In genomic region chr6:42392871-42393270, GRCh38 we compare ENCODE assay signal across 21 cellular contexts. TPM values are rescaled to one million over a fixed set of nuclear protein-coding genes. Genes with fewer than 3 reads are reported as not detected.
A peak's percentile ranks its signal among the peaks of the same experiment; 100 is the strongest.
DNase-seq lines count a peak whose midpoint lies in the region; ATAC-seq lines count a peak whose summit lies in the region.
"Had no signal": no experiment of that assay in that cellular context is flagged by ENCODE, and none has a peak within 500 bp of the region (broad histone marks: within the 10 kb centered on the region; RNA-seq: fewer than 3 reads in every experiment).

No MANE protein-coding gene starts in this region.

- H3K4me2 ChIP-seq in Karpas-422 (ENCODE audit: low read depth, low read length, poor library complexity, severe bottlenecking), result no peak overlapping the region

- peak; percentile 55 for DNase-seq in activated CD8-positive, alpha-beta memory T cell treated with anti-CD3 and anti-CD28 coated beads for 24 hours
- no peak for DNase-seq in activated CD8-positive, alpha-beta memory T cell treated with anti-CD3 and anti-CD28 coated beads, Interleukin-2, amount 50 U/mL, for 4 hours
- DNase-seq in Karpas-422 (no peak), cerebellum (ENCODE audit: low spot score) (no peak)
- DNase-seq in effector memory CD8-positive, alpha-beta T cell, result no peak
- DNase-seq in stimulated activated CD8-positive, alpha-beta memory T cell treated with anti-CD3 and anti-CD28 coated beads, Interleukin-4, amount 100 ng/mL, for 48 hours, result peak; percentile 21
- DNase-seq: activated CD4-positive, alpha-beta T cell treated with anti-CD3 and anti-CD28 coated beads, Interleukin-2, amount 50 U/mL, for 4 hours; DND-41; GOT3; hypothalamus; MG63; NCI-H146; NCI-H82; nucleus accumbens; stimulated activated naive CD4-positive, alpha-beta T cell had no signal

- H2AFZ ChIP-seq in Karpas-422 (ENCODE audit: low read length), result no peak overlapping the region

- peaks cover 100% of the 10 kb centered on the region for H3K79me2 ChIP-seq in Karpas-422 (ENCODE audit: low read length)

- peak overlapping the region; percentile 73 for H3K27ac ChIP-seq in Karpas-422 (ENCODE audit: low read length)
- H3K27ac ChIP-seq: coronary artery, SK-N-MC had no signal

- peaks cover 9% of the 10 kb centered on the region for H3K36me3 Mint-ChIP-seq in effector memory CD8-positive, alpha-beta T cell (ENCODE audit: insufficient read depth)
- H3K36me3 Mint-ChIP-seq: mesothelial cell of epicardium had no signal

- no peaks in the 10 kb centered on the region for H3K36me3 ChIP-seq in Karpas-422 (ENCODE audit: insufficient read depth, low read length)
- H3K36me3 ChIP-seq: MG63 had no signal

- no peaks in the 10 kb centered on the region for H3K9me2 ChIP-seq in Karpas-422 (replicated peaks; ENCODE audit: insufficient read depth, low read length)

- no peak overlapping the region for H3K4me3 ChIP-seq in Karpas-422 (ENCODE audit: low read length)
- H3K4me3 ChIP-seq: coronary artery, MG63, SK-N-MC had no signal

- H3K27me3 Mint-ChIP-seq in effector memory CD8-positive, alpha-beta T cell, result no peaks in the 10 kb centered on the region

- H3K27ac Mint-ChIP-seq in effector memory CD8-positive, alpha-beta T cell, result peak overlapping the region; percentile 39 to 95
- H3K27ac Mint-ChIP-seq: mesothelial cell of epicardium had no signal

- H4K20me1 ChIP-seq in Karpas-422 (ENCODE audit: insufficient read depth, low read depth, low read length), result no peaks in the 10 kb centered on the region; the same call in 1 of the 2 replicates

- no peak for ATAC-seq in effector memory CD8-positive, alpha-beta T cell (replicated peaks)
- no peak for ATAC-seq in GM21360 (IDR thresholded peaks at IDR 0.05; ENCODE audit: unreplicated experiment)
- no peak for ATAC-seq in GM18861 (IDR thresholded peaks at IDR 0.05; ENCODE audit: unreplicated experiment)

- H3K4me3 Mint-ChIP-seq in effector memory CD8-positive, alpha-beta T cell, result peak overlapping the region in 1 of 2 donors; percentile 23
- H3K4me3 Mint-ChIP-seq: CD14-positive monocyte, mesothelial cell of epicardium had no signal

- no peaks in the 10 kb centered on the region for H3K9me3 Mint-ChIP-seq in effector memory CD8-positive, alpha-beta T cell
- H3K9me3 Mint-ChIP-seq: CD14-positive monocyte, mesothelial cell of epicardium had no signal

- H3K4me1 Mint-ChIP-seq in effector memory CD8-positive, alpha-beta T cell (ENCODE audit: low read depth in 2 of 2), result peaks cover 77 to 91% of the 10 kb centered on the region in 2 donors
- H3K4me1 Mint-ChIP-seq: mesothelial cell of epicardium had no signal

- H3K4me1 ChIP-seq in Karpas-422 (ENCODE audit: low read length), result peaks cover 100% of the 10 kb centered on the region

- no peaks in the 10 kb centered on the region for H3K9me3 ChIP-seq in Karpas-422 (ENCODE audit: low read length)
- H3K9me3 ChIP-seq: MG63 had no signal

- H3K27me3 ChIP-seq in Karpas-422 (ENCODE audit: low read length), result no peaks in the 10 kb centered on the region
- H3K27me3 ChIP-seq: MG63 had no signal

- H3K9ac ChIP-seq in Karpas-422 (ENCODE audit: low read length), result no peak overlapping the region

RNA-seq across cellular contexts. Expression of gene TRERF1, which starts 58.9 kb away (rescaled TPM):
- 30.2 and 32.7 TPM in 2 replicates for total RNA-seq in Karpas-422 (2014; rRNA removed; shearing (Covaris generic); ENCODE audit: low replicate concordance)
- 6.4 TPM for total RNA-seq in cerebellum

Comparison
In these comparisons a context has a peak if more than half of its experiments do, and no peak if none do; other contexts are left out.
1. DNase-seq: peak in activated CD8-positive, alpha-beta memory T cell treated with anti-CD3 and anti-CD28 coated beads for 24 hours (single experiment) and stimulated activated CD8-positive, alpha-beta memory T cell treated with anti-CD3 and anti-CD28 coated beads, Interleukin-4, amount 100 ng/mL, for 48 hours (single experiment); none in activated CD8-positive, alpha-beta memory T cell treated with anti-CD3 and anti-CD28 coated beads, Interleukin-2, amount 50 U/mL, for 4 hours (single experiment), Karpas-422 (single experiment), effector memory CD8-positive, alpha-beta T cell (0 of 3) and cerebellum (single experiment).